ENCODE assay signal across 10 cellular contexts in the genomic region with DNA sequence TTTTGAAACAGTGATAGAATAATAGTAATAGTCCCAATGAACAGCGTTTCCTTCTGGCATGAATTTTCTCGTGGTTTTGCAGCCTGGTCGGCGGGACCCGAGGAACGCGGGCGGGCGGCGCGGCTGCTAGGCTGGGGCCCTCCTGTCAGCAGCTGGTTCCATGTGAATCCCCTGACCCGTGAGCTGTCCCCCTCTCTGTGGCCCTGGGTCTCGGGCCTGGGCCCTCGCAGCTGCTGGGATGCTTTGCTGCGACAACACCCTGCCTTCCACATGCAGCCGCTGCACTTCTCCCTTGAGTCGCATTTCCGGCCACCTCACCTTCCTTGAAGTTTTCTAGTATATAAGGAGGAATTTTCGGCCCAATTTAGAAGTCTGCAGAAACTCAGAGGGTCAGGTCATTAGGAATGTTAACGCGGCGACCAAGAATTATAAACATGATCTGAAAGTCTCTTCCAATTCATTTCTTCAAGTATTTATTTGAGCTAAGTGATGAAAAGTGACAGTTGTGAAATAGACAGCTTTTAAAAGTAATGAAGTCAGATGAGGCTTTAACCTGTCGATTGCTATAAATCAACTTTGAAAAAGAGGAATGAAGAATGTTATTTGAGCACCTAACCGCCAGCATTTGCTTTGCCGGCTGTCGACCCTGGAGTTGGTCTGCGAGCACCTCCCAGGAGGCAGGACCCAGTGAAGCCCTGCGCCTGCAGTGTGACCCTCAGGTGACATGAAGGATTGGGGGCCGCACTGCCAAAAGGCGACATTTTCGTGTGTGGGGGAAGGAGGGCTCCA. TPM values are rescaled to one million over a fixed set of nuclear protein-coding genes. Genes with fewer than 3 reads are reported as not detected.
DNase-seq lines count a peak whose midpoint lies in the region; ATAC-seq and TF ChIP-seq lines count a peak whose summit lies in the region.
"Had no signal": no experiment of that assay in that cellular context is flagged by ENCODE, and none has a peak within 500 bp of the region (broad histone marks: within the 10 kb centered on the region; RNA-seq: fewer than 3 reads in every experiment).

No MANE protein-coding gene starts in this region.

- H3K36me3 Mint-ChIP-seq in H9 (ENCODE audit: insufficient read depth in 1 of 3, low read depth in 3 of 3) (peaks cover 0 to 2% (median 0%) of the 10 kb centered on the region in 3 experiments; a peak in 2 of 7 replicates), CD14-positive monocyte (peaks cover 7 to 16% of the 10 kb centered on the region in 2 donors)

- BruUV-seq in A673 (replicated peaks; lab: Mats Ljungman, UMichigan) = no TSS peak

- DNase-seq in A673 (ENCODE audit: low spot score) = no peak
- DNase-seq in H9 = peak; percentile 37
- DNase-seq in breast epithelium (ENCODE audit: low spot score in 2 of 2) = no peak
- no peak for DNase-seq in ACHN
- DNase-seq in GM13977 (ENCODE audit: low spot score) = no peak
- no peak for DNase-seq in CD14-positive monocyte (ENCODE audit: low spot score)
- DNase-seq: activated naive CD4-positive, alpha-beta T cell; stimulated activated CD8-positive, alpha-beta memory T cell treated with anti-CD3 and anti-CD28 coated beads, Interleukin-4, amount 100 ng/mL, for 48 hours had no signal

- H3T11ph ChIP-seq in H9 (ENCODE audit: low read length) = no peak overlapping the region

- H2AK5ac ChIP-seq in H9 (ENCODE audit: insufficient read length, low read length) = no peak overlapping the region

- no peak overlapping the region for H3K4me2 ChIP-seq in H9 (ENCODE audit: insufficient read depth, insufficient read length, low read length)

- H3K4me3 Mint-ChIP-seq in H9 (peak overlapping the region in 1 of 2 experiments; percentile 73; a peak in 3 of 5 replicates), CD14-positive monocyte (peak overlapping the region in 1 of 2 donors; percentile 86)

- H2BK15ac ChIP-seq in H9 (ENCODE audit: low read depth, low read length) = no peak overlapping the region

- H3K9me3 Mint-ChIP-seq in H9 (peaks cover 2 to 7% of the 10 kb centered on the region in 2 experiments; a peak in 3 of 5 replicates), CD14-positive monocyte (peaks cover 2 to 46% (median 24%) of the 10 kb centered on the region in 7 donors)

- H3K27ac Mint-ChIP-seq in H9 (no peak overlapping the region), CD14-positive monocyte (no peak overlapping the region)

- H3K27me3 Mint-ChIP-seq in H9 (ENCODE audit: low read depth) (no peaks in the 10 kb centered on the region), CD14-positive monocyte (ENCODE audit: low read depth in 3 of 3) (peaks cover 0 to 66% (median 60%) of the 10 kb centered on the region in 3 donors)

- no peak overlapping the region for H3K18ac ChIP-seq in H9 (ENCODE audit: insufficient read length, low read depth, low read length)

- no peak for TF ChIP-seq POLR2A in breast epithelium (IDR thresholded peaks at IDR 0.05)

- POLR2A ChIA-PET in A673 (lab: Charles Lee; ENCODE audit: low non-redundant PET) = no interaction called here

- no peak overlapping the region for H4K8ac ChIP-seq in H9 (replicated peaks; ENCODE audit: insufficient read length, low read depth, low read length)

- H3K9me3 ChIP-seq in A673 (ENCODE audit: low read depth, low read length, poor library complexity, severe bottlenecking) (no peaks in the 10 kb centered on the region), H9 (ENCODE audit: control insufficient read depth, low read depth, low read length) (no peaks in the 10 kb centered on the region), breast epithelium (no peaks in the 10 kb centered on the region), muscle layer of duodenum (ENCODE audit: control insufficient read depth in 1 of 2, low read length in 2 of 2) (no peaks in the 10 kb centered on the region)

- H3K79me2 ChIP-seq in H9 (ENCODE audit: insufficient read depth, low read length) = no peaks in the 10 kb centered on the region

- H2BK20ac ChIP-seq in H9 (ENCODE audit: low read depth, low read length, poor library complexity, severe bottlenecking) = no peak overlapping the region

- no peak overlapping the region for H3K56ac ChIP-seq in H9 (ENCODE audit: insufficient read length, low read depth, low read length)

- no peak overlapping the region for H3K14ac ChIP-seq in H9 (ENCODE audit: insufficient read depth, low read length)

- H3K36me3 ChIP-seq in A673 (ENCODE audit: insufficient read depth, low read length, poor library complexity, severe bottlenecking) (no peaks in the 10 kb centered on the region), breast epithelium (no peaks in the 10 kb centered on the region), muscle layer of duodenum (ENCODE audit: control insufficient read depth in 1 of 2, insufficient read depth in 2 of 2, low read length in 2 of 2) (no peaks in the 10 kb centered on the region)

- no peak overlapping the region for H2BK5ac ChIP-seq in H9 (ENCODE audit: insufficient read length, low read length)

- H3K4me3 ChIP-seq in A673 (ENCODE audit: low read depth, low read length, poor library complexity, severe bottlenecking) (peak overlapping the region; percentile 60), breast epithelium (peak overlapping the region; percentile 34 to 61 (median 59)), muscle layer of duodenum (ENCODE audit: low read depth in 1 of 2, low read length in 2 of 2) (peak overlapping the region; percentile 64 to 79)

- H2AFZ ChIP-seq in H9 (ENCODE audit: low read length) = no peak overlapping the region

- H4K20me1 ChIP-seq in H9 (ENCODE audit: control insufficient read depth, insufficient read depth, insufficient read length) = no peaks in the 10 kb centered on the region

- H4K91ac ChIP-seq in H9 (ENCODE audit: insufficient read length, low read depth, low read length) = no peak overlapping the region

- H3K27me3 ChIP-seq in A673 (replicated peaks; ENCODE audit: insufficient read depth, low read depth, low read length, poor library complexity) (no peaks in the 10 kb centered on the region), H9 (ENCODE audit: insufficient read depth, low read length) (peaks cover 97% of the 10 kb centered on the region), breast epithelium (peaks cover 0 to 67% of the 10 kb centered on the region in 2 donors), muscle layer of duodenum (ENCODE audit: low read depth, low read length) (peaks cover 32% of the 10 kb centered on the region)

- TF ChIP-seq CTCF in A673 (conservative IDR thresholded peaks at IDR 0.05; ENCODE audit: low read depth, low read length) (no peak), H9 (conservative IDR thresholded peaks at IDR 0.05) (no peak), breast epithelium (IDR thresholded peaks at IDR 0.05) (no peak), GM13977 (IDR thresholded peaks at IDR 0.05; ENCODE audit: extremely low read depth, insufficient read depth, missing control alignments) (no peak), CD14-positive monocyte (IDR thresholded peaks at IDR 0.05) (no peak)

- H3K27ac ChIP-seq in A673 (ENCODE audit: low read depth, low read length, poor library complexity, severe bottlenecking) (peak overlapping the region; percentile 93), H9 (ENCODE audit: insufficient read length, low read depth, low read length) (no peak overlapping the region), breast epithelium (no peak overlapping the region), muscle layer of duodenum (ENCODE audit: low read length) (no peak overlapping the region)

- no peak overlapping the region for H2BK120ac ChIP-seq in H9 (ENCODE audit: low read depth, low read length, poor library complexity, severe bottlenecking)

- peaks cover 8% of the 10 kb centered on the region for H3K23me2 ChIP-seq in H9 (ENCODE audit: insufficient read length, low read depth, low read length, poor library complexity, severe bottlenecking)

- no peak overlapping the region for H2BK12ac ChIP-seq in H9 (ENCODE audit: insufficient read length, low read depth, low read length)

- no peak overlapping the region for H4K5ac ChIP-seq in H9 (ENCODE audit: insufficient read length, low read depth, low read length)

- WGBS in H9 (ENCODE audit: extremely low coverage, insufficient read length, low lambda C conversion rate) = no CpG with 5 or more reads among the region's 31 CpGs

- H3K79me1 ChIP-seq in H9 (ENCODE audit: insufficient read depth, low read depth, low read length, poor library complexity, severe bottlenecking) = no peaks in the 10 kb centered on the region

- H3K4me1 Mint-ChIP-seq in H9 (peaks cover 16 to 61% of the 10 kb centered on the region in 2 experiments), CD14-positive monocyte (peaks cover 32% of the 10 kb centered on the region)

- H3K4me1 ChIP-seq in A673 (ENCODE audit: insufficient read depth, low read length, poor library complexity, severe bottlenecking) (peaks cover 66% of the 10 kb centered on the region), H9 (ENCODE audit: insufficient read depth, low read length) (0 out of 2 replicates have a peak, but pooled peaks cover 2% of the 10 kb centered on the region), breast epithelium (peaks cover 0 to 4% of the 10 kb centered on the region in 2 donors), muscle layer of duodenum (ENCODE audit: control insufficient read depth in 1 of 2, insufficient read depth in 2 of 2, low read length in 2 of 2) (peaks cover 5 to 13% of the 10 kb centered on the region in 2 donors)

- no peak overlapping the region for H3K23ac ChIP-seq in H9 (ENCODE audit: insufficient read length, low read depth, low read length)

- no peak overlapping the region for H3K9ac ChIP-seq in H9 (ENCODE audit: extremely low read depth, insufficient read length, low read length)

- H3K4ac ChIP-seq in H9 (ENCODE audit: low read depth, low read length) = no peak overlapping the region

- ATAC-seq in HG02610 (IDR thresholded peaks at IDR 0.05; ENCODE audit: unreplicated experiment) = no peak

- CTCF ChIA-PET in A673 (lab: Charles Lee) = interaction anchor here (0.6 kb wide), 1 partner anchor 29 kb away, joined by 8 read pairs; no protein-coding TSS in a partner anchor

- in situ Hi-C loops in ACHN (cut with HindIII; ENCODE audit: low pct_ligation_motif_present, low pct_unique_long_range_greater_than_20kb, low sequenced_read_pairs) = no loop called here
- in situ Hi-C loops in GM13977 (cut with MboI; ENCODE audit: low pct_unique_long_range_greater_than_20kb, low sequenced_read_pairs, unreplicated experiment) = no loop called here

- intact Hi-C loops in A673 (cut with micrococcal nuclease; ENCODE audit: unreplicated experiment) (loop anchor here (5.0 kb wide), 2 partner anchors 59 to 334 kb away; no protein-coding TSS in a partner anchor), breast epithelium (cut with DNase I; ENCODE audit: low total_unique reads) (no loop called here), CD14-positive monocyte (cut with micrococcal nuclease) (loop anchor here (10.0 kb wide), 1 partner anchor 877 kb away; no protein-coding TSS in a partner anchor)

RNA-seq across cellular contexts. Expression of a gene that starts 27.7 kb away (rescaled TPM):
- 106 and 138 TPM in 2 replicates for total RNA-seq in A673 (2021)
- 0.24 TPM in 1 of 2 replicates, not detected in the other for total RNA-seq in H9 (2021)
- total RNA-seq in breast epithelium = 10 to 100 TPM; 13.2 to 22.9 (median 13.6) TPM
- not detected for polyA plus RNA-seq in CD14-positive monocyte

Comparison
In these comparisons a context has a peak if more than half of its experiments do, and no peak if none do; other contexts are left out.
1. RNA of a gene that starts 27.7 kb away (total RNA-seq): 106 to 138 TPM in A673 and 13.2 to 22.9 TPM in breast epithelium; 0.24 TPM in H9; every median in the first group is over 10 times any median in the second.
2. Peak in every context shown above with its lines, with median percentiles within 50 percentile points of each other: H3K4me3 ChIP-seq.